ENCODE assay signal across 9 cellular contexts in the genomic region with DNA sequence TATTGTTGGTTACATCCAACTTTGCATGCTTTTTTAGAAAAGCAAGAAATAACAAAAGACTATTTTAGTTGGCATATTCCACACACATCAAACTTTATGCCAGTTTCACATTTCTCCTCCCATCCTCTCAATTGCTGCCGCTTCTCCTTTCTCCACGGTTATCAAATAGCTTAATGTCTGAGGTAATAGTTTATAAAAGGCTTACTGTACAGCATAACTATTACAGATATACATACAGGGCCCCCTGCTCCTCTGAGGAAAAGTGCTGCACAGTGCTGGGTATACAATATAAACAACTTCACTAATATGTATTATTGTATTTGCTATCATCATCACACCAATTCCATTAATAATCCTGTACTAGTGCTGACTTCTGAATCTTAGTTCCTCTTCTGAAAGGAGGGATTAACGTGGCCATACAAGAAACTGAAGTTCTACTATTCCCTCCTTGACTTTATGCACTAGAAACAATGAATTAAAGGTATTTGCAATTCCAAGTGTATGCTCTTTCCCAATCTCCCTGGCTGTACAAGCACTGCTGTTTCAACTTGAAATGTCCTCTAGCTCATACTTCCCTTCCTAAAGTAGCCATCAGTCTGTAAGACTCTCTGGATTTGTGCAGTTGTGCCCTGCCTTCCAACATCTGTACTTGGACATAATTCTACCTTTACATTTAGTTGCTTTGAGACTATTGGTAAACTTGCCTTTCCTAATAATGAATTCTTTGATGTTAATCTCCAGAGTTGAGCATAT. TPM values are rescaled to one million over a fixed set of nuclear protein-coding genes. Genes with fewer than 3 reads are reported as not detected.
DNase-seq lines count a peak whose midpoint lies in the region; TF ChIP-seq lines count a peak whose summit lies in the region.
"Had no signal": no experiment of that assay in that cellular context is flagged by ENCODE, and none has a peak within 500 bp of the region (broad histone marks: within the 10 kb centered on the region; RNA-seq: fewer than 3 reads in every experiment).

No MANE protein-coding gene starts in this region.

- no peak overlapping the region for H2AFZ ChIP-seq in MM.1S (ENCODE audit: low read length)

- TF ChIP-seq CTCF in MM.1S (IDR thresholded peaks at IDR 0.05; ENCODE audit: low read length) (no peak), dorsolateral prefrontal cortex (IDR thresholded peaks at IDR 0.05 in 54 of 56, conservative IDR thresholded peaks at IDR 0.05 in 2 of 56; ENCODE audit: low read depth in 1 of 56, partially characterized antibody in 56 of 56) (no peak), neutrophil (IDR thresholded peaks at IDR 0.05) (no peak)

- H3K9me2 ChIP-seq in MM.1S (replicated peaks; ENCODE audit: insufficient read depth, low read length): no peaks in the 10 kb centered on the region

- no peaks in the 10 kb centered on the region for H3K9me3 ChIP-seq in BLaER1 treated with 17β-estradiol and CSF1 and Interleukin-3, amounts not matched to agents 10 nM and 100 nM (replicated peaks in 1 of 11)
- no peaks in the 10 kb centered on the region for H3K9me3 ChIP-seq in MM.1S (replicated peaks; ENCODE audit: insufficient read depth, low read length)
- no peaks in the 10 kb centered on the region for H3K9me3 ChIP-seq in neutrophil

- intact Hi-C loops in dorsolateral prefrontal cortex (cut with DNase I): loop anchor here in 1 of 2 donors (10.0 kb wide), 1 partner anchor 112 kb away; no protein-coding TSS in a partner anchor

- no peaks in the 10 kb centered on the region for H3K27me3 ChIP-seq in BLaER1 treated with 17β-estradiol and CSF1 and Interleukin-3, amounts not matched to agents 10 nM and 100 nM
- H3K27me3 ChIP-seq in MM.1S (replicated peaks; ENCODE audit: insufficient read depth, low read length) (no peaks in the 10 kb centered on the region), dorsolateral prefrontal cortex (no peaks in the 10 kb centered on the region), neutrophil (no peaks in the 10 kb centered on the region)

- H3F3A ChIP-seq in MM.1S (ENCODE audit: insufficient read depth, low read length): peaks cover 10% of the 10 kb centered on the region; the same call in 1 of the 2 replicates

- peak overlapping the region; percentile 57 to 83 (median 78) for H3K4me3 ChIP-seq in BLaER1 treated with 17β-estradiol and CSF1 and Interleukin-3, amounts not matched to agents 10 nM and 100 nM
- H3K4me3 ChIP-seq in MM.1S (ENCODE audit: low read length) (peak overlapping the region; percentile 71; the same call in 1 of the 2 replicates), dorsolateral prefrontal cortex (peak overlapping the region; percentile 46 to 97 (median 83)), neutrophil (ENCODE audit: low read depth in 1 of 2, low read length in 1 of 2) (peak overlapping the region; percentile 91 to 95)

- H3K4me1 ChIP-seq in BLaER1 treated with 17β-estradiol and CSF1 and Interleukin-3, amounts not matched to agents 10 nM and 100 nM: peaks cover 45 to 69% (median 53%) of the 10 kb centered on the region in 10 experiments
- peaks cover 27% of the 10 kb centered on the region for H3K4me1 ChIP-seq in MM.1S (ENCODE audit: low read length)
- peaks cover 50 to 51% of the 10 kb centered on the region in 2 experiments for H3K4me1 ChIP-seq in neutrophil (ENCODE audit: control insufficient read depth in 1 of 2, insufficient read depth in 1 of 2, low read depth in 1 of 2, low read length in 1 of 2)

- peak overlapping the region; percentile 87 to 98 (median 95) for H3K4me2 ChIP-seq in BLaER1 treated with 17β-estradiol and CSF1 and Interleukin-3, amounts not matched to agents 10 nM and 100 nM
- H3K4me2 ChIP-seq in MM.1S (ENCODE audit: low read depth, low read length): peak overlapping the region; percentile 83

- peaks cover 63 to 70% (median 67%) of the 10 kb centered on the region in 11 experiments for H4K20me1 ChIP-seq in BLaER1 treated with 17β-estradiol and CSF1 and Interleukin-3, amounts not matched to agents 10 nM and 100 nM
- peaks cover 36% of the 10 kb centered on the region for H4K20me1 ChIP-seq in MM.1S (ENCODE audit: insufficient read depth, low read length)

- peak overlapping the region; percentile 90 to 99 (median 98); a peak in 21 of 22 replicates for H3K9ac ChIP-seq in BLaER1 treated with 17β-estradiol and CSF1 and Interleukin-3, amounts not matched to agents 10 nM and 100 nM
- no peak overlapping the region for H3K9ac ChIP-seq in MM.1S (ENCODE audit: low read length)

- peak overlapping the region in 9 of 11 experiments; percentile 4 to 100 (median 54); a peak in 11 of 22 replicates for H3K27ac ChIP-seq in BLaER1 treated with 17β-estradiol and CSF1 and Interleukin-3, amounts not matched to agents 10 nM and 100 nM
- H3K27ac ChIP-seq in MM.1S (ENCODE audit: low read length): no peak overlapping the region
- H3K27ac ChIP-seq in dorsolateral prefrontal cortex: peak overlapping the region in 56 of 59 donors; percentile 10 to 100 (median 99)
- H3K27ac ChIP-seq in neutrophil: peak overlapping the region; percentile 99

- DNase-seq in MM.1S: no peak
- DNase-seq in dorsolateral prefrontal cortex: no peak
- DNase-seq in activated CD8-positive, alpha-beta memory T cell treated with anti-CD3 and anti-CD28 coated beads for 24 hours: no peak
- no peak for DNase-seq in activated gamma-delta T cell treated with Interleukin-2 at 50 U/mL for 16 hours
- no peak for DNase-seq in NCI-H1092 treated with DMSO at 0.1 percent for 48 hours (lab: John Stamatoyannopoulos, UW)
- DNase-seq in activated CD4-positive, alpha-beta T cell treated with anti-CD3 and anti-CD28 coated beads, Interleukin-2, amount 50 U/mL, for 48 hours: no peak
- DNase-seq: NCI-H526 treated with DMSO at 0.1 percent for 48 hours had no signal

- H3K79me2 ChIP-seq in MM.1S (ENCODE audit: low read length): peaks cover 76% of the 10 kb centered on the region

- H3K36me3 ChIP-seq in BLaER1 treated with 17β-estradiol and CSF1 and Interleukin-3, amounts not matched to agents 10 nM and 100 nM: peaks cover 6 to 38% (median 21%) of the 10 kb centered on the region in 11 experiments; a peak in 17 of 22 replicates
- H3K36me3 ChIP-seq in MM.1S (replicated peaks; ENCODE audit: insufficient read depth, low read length) (no peaks in the 10 kb centered on the region), neutrophil (no peaks in the 10 kb centered on the region)

RNA-seq across cellular contexts. Expression of a gene that starts 2.5 kb away (rescaled TPM):
- 100 to 1,000 TPM; 250 to 549 (median 371) TPM for total RNA-seq in dorsolateral prefrontal cortex
